ENCODE assay signal across 1 cellular context in the genomic region with DNA sequence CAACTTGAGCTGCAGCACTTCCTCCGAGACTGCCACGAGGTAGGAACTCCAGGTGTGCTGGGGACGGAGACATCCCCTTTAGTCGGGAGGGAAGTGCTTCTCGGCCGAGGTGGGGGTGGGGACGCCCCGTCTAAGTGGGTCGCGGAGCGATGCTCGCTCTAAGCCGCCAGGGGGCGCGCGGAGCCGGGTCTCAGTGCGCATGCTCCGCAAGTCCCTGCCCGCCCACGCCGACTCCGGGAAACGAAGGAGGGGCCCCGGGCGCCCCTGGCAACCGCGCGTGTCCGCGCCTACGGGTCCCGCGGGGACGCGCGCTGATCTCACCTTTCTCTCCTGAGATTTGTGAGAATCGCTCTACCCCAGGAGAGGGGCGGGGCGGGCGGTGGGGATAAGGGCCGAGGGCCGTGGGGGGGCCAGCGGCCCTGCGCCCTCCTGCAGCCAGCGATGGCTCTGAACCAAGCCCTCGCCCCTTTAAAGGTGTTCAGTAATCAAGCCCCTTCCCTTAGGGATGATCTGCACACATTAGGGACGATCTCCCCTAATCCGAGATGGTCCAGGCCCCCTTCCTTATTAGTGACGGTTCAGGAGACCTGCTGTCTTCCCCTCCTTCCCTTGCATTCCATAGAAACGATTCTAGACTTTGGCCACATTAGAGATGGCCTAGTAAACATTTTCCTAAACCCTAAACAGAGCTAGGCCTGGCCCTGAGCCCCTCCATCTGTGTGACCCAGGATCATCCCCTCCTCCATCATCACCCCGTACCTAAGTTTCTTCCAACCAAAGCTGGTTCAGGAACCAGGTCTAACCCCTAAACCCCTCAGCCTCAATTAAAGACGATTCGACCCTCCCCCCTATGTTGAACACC.
A peak's percentile ranks its signal among the peaks of the same experiment; 100 is the strongest.
TF ChIP-seq lines count a peak whose summit lies in the region.

No MANE protein-coding gene starts in this region.

TF ChIP-seq in H1, 55 proteins besides CTCF, POLR2A, EP300 and RAD21 (continued from another document):
- TF ChIP-seq KDM1A (IDR thresholded peaks at IDR 0.05; ENCODE audit: borderline replicate concordance, low read length), result peak; percentile 43; the same call in 1 of the 2 replicates
